In genomic region chr1:158999301-159000069, GRCh38 we compare ENCODE assay signal across 8 cellular contexts. TPM values are rescaled to one million over a fixed set of nuclear protein-coding genes. Genes with fewer than 3 reads are reported as not detected.
DNase-seq lines count a peak whose midpoint lies in the region; ATAC-seq, FAIRE-seq and TF ChIP-seq lines count a peak whose summit lies in the region.

No MANE protein-coding gene starts in this region.

- ATAC-seq in left colon = peak; percentile 44

- intact Hi-C loops in dorsolateral prefrontal cortex (cut with DNase I) (loop anchor here (2.0 to 10.0 kb wide), 6 partner anchors 73 to 1035 kb away; no protein-coding TSS in a partner anchor), left colon (cut with DNase I, micrococcal nuclease) (loop anchor here in 1 of 2 donors (5.0 kb wide), 1 partner anchor 797 kb away; no protein-coding TSS in a partner anchor)

- peak in 10 of 56 donors; percentile 4 to 21 (median 12) for TF ChIP-seq CTCF in dorsolateral prefrontal cortex (IDR thresholded peaks at IDR 0.05 in 54 of 56, conservative IDR thresholded peaks at IDR 0.05 in 2 of 56; ENCODE audit: low read depth in 1 of 56, partially characterized antibody in 56 of 56)

- H3K27ac ChIP-seq in dorsolateral prefrontal cortex = peak overlapping the region; percentile 72 to 99 (median 95)
- peak overlapping the region; percentile 98 for H3K27ac ChIP-seq in substantia nigra (ENCODE audit: low read depth, low read length, poor library complexity, severe bottlenecking)

- TF ChIP-seq POLR2A in GM12892 (IDR thresholded peaks at IDR 0.05; ENCODE audit: low read depth, low read length) = no peak

- no peaks in the 10 kb centered on the region for H3K27me3 ChIP-seq in dorsolateral prefrontal cortex

- peak overlapping the region; percentile 24 to 72 (median 60) for H3K4me3 ChIP-seq in dorsolateral prefrontal cortex

- no peak for FAIRE-seq in GM12892 (lab: Jason Lieb, UNC)

- DNase-seq in NCI-H2196 treated with DMSO at 0.1 percent for 48 hours (lab: John Stamatoyannopoulos, UW; ENCODE audit: unreplicated experiment) (peak; percentile 7), NCI-H2196 (lab: John Stamatoyannopoulos, UW; ENCODE audit: unreplicated experiment) (no peak), dorsolateral prefrontal cortex (peak; percentile 39 to 94 (median 76)), left colon (peak in 1 of 2 donors; percentile 69), substantia nigra (lab: John Stamatoyannopoulos, UW) (peak in 47 of 49 donors; percentile 19 to 91 (median 68)), GM12892 (ENCODE audit: insufficient read length) (no peak), NCI-H1436 (lab: John Stamatoyannopoulos, UW) (no peak)
- DNase-seq in stimulated activated CD4-positive, alpha-beta T cell treated with anti-CD3 and anti-CD28 coated beads, Interleukin-4, amount 100 ng/mL, for 1 hour = no peak

RNA-seq across cellular contexts. Expression of gene IFI16, which starts 10.2 kb away (rescaled TPM):
- total RNA-seq in dorsolateral prefrontal cortex (10 to 100 TPM in 119 of 120 experiments, 1 to 10 TPM in 1; 9.8 to 75.4 (median 24.4) TPM), left colon (10 to 100 TPM; 14.3 to 22.3 TPM)
- polyA plus RNA-seq in GM12892 (2012; ENCODE audit: missing spikeins) = 184 TPM

Comparison
In these comparisons a context has a peak if more than half of its experiments do, and no peak if none do; other contexts are left out.
1. DNase-seq: peak in NCI-H2196 treated with DMSO at 0.1 percent for 48 hours (single experiment), dorsolateral prefrontal cortex (10 of 10) and substantia nigra (47 of 49); none in NCI-H2196 (single experiment), GM12892 (single experiment), NCI-H1436 (single experiment) and stimulated activated CD4-positive, alpha-beta T cell treated with anti-CD3 and anti-CD28 coated beads, Interleukin-4, amount 100 ng/mL, for 1 hour (single experiment).